In the genomic region with DNA sequence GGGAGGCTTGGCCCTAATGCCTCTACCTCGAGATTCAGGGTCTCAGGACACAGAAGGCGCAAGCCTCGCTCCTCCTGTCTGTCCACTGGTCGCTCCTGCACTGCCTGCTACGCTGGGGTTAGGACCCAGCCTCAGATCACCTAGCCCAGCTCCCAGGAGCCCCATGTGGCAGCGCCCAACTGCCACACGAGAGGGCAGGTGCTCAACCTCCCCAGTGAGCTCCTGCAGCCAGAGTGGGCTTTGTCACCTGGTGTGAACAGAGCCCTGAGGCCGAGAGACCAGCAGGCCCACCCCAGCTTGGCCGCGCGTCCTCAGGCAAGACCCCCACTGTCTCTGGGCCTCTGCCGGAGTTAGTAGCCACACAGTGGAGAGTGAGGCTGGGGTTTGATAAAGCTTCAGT, we compare ENCODE assay signal across 14 cellular contexts. TPM values are rescaled to one million over a fixed set of nuclear protein-coding genes. Genes with fewer than 3 reads are reported as not detected.
A peak's percentile ranks its signal among the peaks of the same experiment; 100 is the strongest.
DNase-seq lines count a peak whose midpoint lies in the region; ATAC-seq and TF ChIP-seq lines count a peak whose summit lies in the region.
"Had no signal": no experiment of that assay in that cellular context is flagged by ENCODE, and none has a peak within 500 bp of the region (broad histone marks: within the 10 kb centered on the region; RNA-seq: fewer than 3 reads in every experiment).

No MANE protein-coding gene starts in this region.

- no CpG with 5 or more reads among the region's 12 CpGs for WGBS in neuronal stem cell (ENCODE audit: extremely low coverage in 2 of 2, insufficient read length in 2 of 2, insufficient replicate concordance in 1 of 2), 2 donors

- H3K14ac ChIP-seq in neuronal stem cell (ENCODE audit: low read length) = peak overlapping the region; percentile 17

- ATAC-seq in HG03457 (IDR thresholded peaks at IDR 0.05; ENCODE audit: unreplicated experiment) = no peak
- ATAC-seq: GM23338, K562 had no signal

- H3K27ac Mint-ChIP-seq in CD14-positive monocyte = peak overlapping the region in 4 of 7 donors; percentile 88 to 95 (median 94)
- H3K27ac Mint-ChIP-seq: CD4-positive, alpha-beta memory T cell; GM23338 had no signal

- H4K91ac ChIP-seq in neuronal stem cell (ENCODE audit: low read depth, low read length, poor library complexity) = no peak overlapping the region

- H3K9me2 ChIP-seq in OCI-LY7 (ENCODE audit: insufficient read depth, low read length) = no peaks in the 10 kb centered on the region

- no peak overlapping the region for H2BK12ac ChIP-seq in neuronal stem cell (ENCODE audit: low read length)

- H3K18ac ChIP-seq in neuronal stem cell (ENCODE audit: low read length) = peak overlapping the region; percentile 57

- no TSS peak for BruUV-seq in OCI-LY7 (replicated peaks; lab: Mats Ljungman, UMichigan)

- peaks cover 0 to 14% (median 9%) of the 10 kb centered on the region in 3 donors for H3K27me3 Mint-ChIP-seq in CD14-positive monocyte (ENCODE audit: low read depth in 3 of 3)
- H3K27me3 Mint-ChIP-seq: CD4-positive, alpha-beta memory T cell had no signal

- H3K9me3 Mint-ChIP-seq in CD14-positive monocyte = peaks cover 0 to 2% (median 0%) of the 10 kb centered on the region in 7 donors
- H3K9me3 Mint-ChIP-seq: CD4-positive, alpha-beta memory T cell; GM23338; H9 had no signal

- H3K9me3 ChIP-seq in BLaER1 (no peaks in the 10 kb centered on the region), OCI-LY7 (ENCODE audit: low read length) (no peaks in the 10 kb centered on the region), neuronal stem cell (replicated peaks in 1 of 2; ENCODE audit: control insufficient read depth in 2 of 2, insufficient read depth in 1 of 2, low read depth in 1 of 2, low read length in 2 of 2) (no peaks in the 10 kb centered on the region)

- H3K27ac ChIP-seq in BLaER1 = peak overlapping the region; percentile 88
- H3K27ac ChIP-seq in OCI-LY7 (ENCODE audit: low read depth, low read length, poor library complexity, severe bottlenecking) = no peak overlapping the region
- H3K27ac ChIP-seq in neuronal stem cell (replicated peaks; ENCODE audit: low read length) = no peak overlapping the region

- peaks cover 27% of the 10 kb centered on the region for H3K4me1 Mint-ChIP-seq in CD14-positive monocyte
- H3K4me1 Mint-ChIP-seq: CD4-positive, alpha-beta memory T cell; GM23338; H9 had no signal

- peak overlapping the region; percentile 52 for H2AK5ac ChIP-seq in neuronal stem cell (ENCODE audit: low read depth, low read length)

- H2BK15ac ChIP-seq in neuronal stem cell (ENCODE audit: low read length) = peak overlapping the region; percentile 37

- H3K79me1 ChIP-seq in neuronal stem cell (ENCODE audit: low read depth, low read length) = peaks cover 2% of the 10 kb centered on the region

- no peak for DNase-seq in CD14-positive monocyte (ENCODE audit: low spot score)
- peak; percentile 25 for DNase-seq in OCI-LY7 (ENCODE audit: low spot score)
- no peak for DNase-seq in neuronal stem cell (ENCODE audit: low spot score)
- DNase-seq in NCI-H1417 (lab: John Stamatoyannopoulos, UW) = no peak
- DNase-seq in foreskin fibroblast = no peak
- no peak for DNase-seq in amygdala (lab: John Stamatoyannopoulos, UW)
- DNase-seq: DMS79, EL, H9 had no signal

- no peaks in the 10 kb centered on the region for H3K36me3 ChIP-seq in BLaER1
- no peaks in the 10 kb centered on the region for H3K36me3 ChIP-seq in OCI-LY7 (ENCODE audit: insufficient read depth, low read length)
- H3K36me3 ChIP-seq in neuronal stem cell (replicated peaks in 1 of 2; ENCODE audit: control insufficient read depth in 2 of 2, insufficient read depth in 2 of 2, low read length in 2 of 2) = no peaks in the 10 kb centered on the region

- TF ChIP-seq CTCF in CD14-positive monocyte (IDR thresholded peaks at IDR 0.05) = no peak
- no peak for TF ChIP-seq CTCF in OCI-LY7 (conservative IDR thresholded peaks at IDR 0.05; ENCODE audit: low read length)
- no peak for TF ChIP-seq CTCF in foreskin fibroblast (IDR thresholded peaks at IDR 0.05; ENCODE audit: low read depth, low read length)

- H4K20me1 ChIP-seq in BLaER1 (no peaks in the 10 kb centered on the region), OCI-LY7 (ENCODE audit: insufficient read depth, low read length) (no peaks in the 10 kb centered on the region)

- H3K27me3 ChIP-seq in BLaER1 (no peaks in the 10 kb centered on the region), neuronal stem cell (ENCODE audit: control insufficient read depth in 3 of 3, insufficient read depth in 3 of 3, low read depth in 1 of 3, low read length in 3 of 3) (peaks cover 0 to 42% (median 0%) of the 10 kb centered on the region in 3 experiments)

- H2BK5ac ChIP-seq in neuronal stem cell (ENCODE audit: low read length) = no peak overlapping the region

- H3K23ac ChIP-seq in neuronal stem cell (ENCODE audit: low read depth, low read length, poor library complexity) = peak overlapping the region; percentile 65

- POLR2A ChIA-PET in OCI-LY7 (lab: Charles Lee) = interaction anchor here (0.5 kb wide), 1 partner anchor 111 kb away, joined by 6 read pairs; no protein-coding TSS in a partner anchor

- peak overlapping the region; percentile 65; the same call in 1 of the 2 replicates for H3K9ac ChIP-seq in BLaER1
- H3K9ac ChIP-seq in neuronal stem cell (ENCODE audit: low read depth, low read length, poor library complexity) = peak overlapping the region; percentile 24

- no peaks in the 10 kb centered on the region for H3K79me2 ChIP-seq in OCI-LY7 (ENCODE audit: insufficient read depth, low read depth, low read length)

- H3K4me3 Mint-ChIP-seq in CD14-positive monocyte = no peak overlapping the region
- H3K4me3 Mint-ChIP-seq: CD4-positive, alpha-beta memory T cell; GM23338; H9 had no signal

- H2BK120ac ChIP-seq in neuronal stem cell (ENCODE audit: low read depth, low read length) = peak overlapping the region; percentile 4

- peak overlapping the region; percentile 6 for H4K8ac ChIP-seq in neuronal stem cell (ENCODE audit: low read depth, low read length)

- CTCF ChIA-PET in OCI-LY7 (lab: Charles Lee; ENCODE audit: unreplicated experiment) = interaction anchor here (0.6 kb wide), 1 partner anchor 149 kb away, joined by 3 read pairs; no protein-coding TSS in a partner anchor

- peaks cover 48% of the 10 kb centered on the region for H3K4me1 ChIP-seq in BLaER1
- peaks cover 18% of the 10 kb centered on the region for H3K4me1 ChIP-seq in OCI-LY7 (ENCODE audit: insufficient read depth, low read length, poor library complexity, severe bottlenecking)
- no peaks in the 10 kb centered on the region for H3K4me1 ChIP-seq in neuronal stem cell (ENCODE audit: control insufficient read depth in 2 of 2, insufficient read depth in 1 of 2, low read depth in 1 of 2, low read length in 2 of 2)

- H3K4me2 ChIP-seq in BLaER1 = peak overlapping the region; percentile 88
- H3K4me2 ChIP-seq in OCI-LY7 (ENCODE audit: low read length) = peak overlapping the region; percentile 67; the same call in 1 of the 2 replicates
- H3K4me2 ChIP-seq in neuronal stem cell (ENCODE audit: insufficient read depth, low read length, poor library complexity, severe bottlenecking) = no peak overlapping the region
- H3K4me2 ChIP-seq: GM23338 had no signal

- intact Hi-C loops in CD14-positive monocyte (cut with micrococcal nuclease) = loop anchor here in 1 of 2 donors (10.0 kb wide), 1 partner anchor 416 kb away; no protein-coding TSS in a partner anchor
- intact Hi-C loops in OCI-LY7 (cut with micrococcal nuclease; ENCODE audit: unreplicated experiment) = no loop called here

- H3K4me3 ChIP-seq in BLaER1 (peak overlapping the region; percentile 42; the same call in 1 of the 2 replicates), OCI-LY7 (ENCODE audit: low read depth, low read length, poor library complexity, severe bottlenecking) (no peak overlapping the region), neuronal stem cell (ENCODE audit: low read length in 2 of 2) (no peak overlapping the region), foreskin fibroblast (ENCODE audit: low read depth in 1 of 2, low read length in 2 of 2) (no peak overlapping the region)
- H3K4me3 ChIP-seq: GM23338, K562 had no signal

- H3K36me3 Mint-ChIP-seq in CD14-positive monocyte = peaks cover 0 to 3% of the 10 kb centered on the region in 2 donors
- H3K36me3 Mint-ChIP-seq: CD4-positive, alpha-beta memory T cell had no signal

- peak overlapping the region; percentile 80; the same call in 1 of the 2 replicates for H2AFZ ChIP-seq in OCI-LY7 (ENCODE audit: low read length)
- H2AFZ ChIP-seq in neuronal stem cell (ENCODE audit: low read length) = no peak overlapping the region
- H2AFZ ChIP-seq: GM23338 had no signal

- H3K4ac ChIP-seq in neuronal stem cell (ENCODE audit: low read length) = peak overlapping the region; percentile 37

RNA-seq across cellular contexts. Expression of gene PPARA, which starts 21.7 kb away (rescaled TPM):
- polyA plus RNA-seq in CD14-positive monocyte = 1 to 10 TPM; 3.7 to 4.9 TPM
- total RNA-seq in OCI-LY7 (2014; rRNA removed; shearing (Covaris generic)) = 0.90 and 3.3 TPM in 2 replicates
- 10.5 and 16.4 TPM in 2 replicates for total RNA-seq in OCI-LY7 (2022)
- polyA plus RNA-seq in neuronal stem cell (2013, experiment 1 of 2) = 4.4 TPM
- 4.3 TPM for polyA plus RNA-seq in neuronal stem cell (2013, experiment 2 of 2)
